In genomic region chr6:115721564-115721963, GRCh38 we compare ENCODE assay signal across 3 cellular contexts.
"Had no signal": no experiment of that assay in that cellular context is flagged by ENCODE, and none has a peak within 500 bp of the region (broad histone marks: within the 10 kb centered on the region; RNA-seq: fewer than 3 reads in every experiment).

No MANE protein-coding gene starts in this region.

- H3K4me3 ChIP-seq: GM12878 had no signal

- ATAC-seq: GM12878 had no signal

- DNase-seq: GDM1, GF-D8 had no signal
